In genomic region chr1:241310451-241310850, GRCh38 we compare ENCODE assay signal across 21 cellular contexts. TPM values are rescaled to one million over a fixed set of nuclear protein-coding genes. Genes with fewer than 3 reads are reported as not detected.
DNase-seq lines count a peak whose midpoint lies in the region; ATAC-seq and TF ChIP-seq lines count a peak whose summit lies in the region.
"Had no signal": no experiment of that assay in that cellular context is flagged by ENCODE, and none has a peak within 500 bp of the region (broad histone marks: within the 10 kb centered on the region; RNA-seq: fewer than 3 reads in every experiment).

No MANE protein-coding gene starts in this region.

- no peaks in the 10 kb centered on the region for H4K20me1 ChIP-seq in IMR-90 (ENCODE audit: insufficient read depth, low read length)
- no peaks in the 10 kb centered on the region for H4K20me1 ChIP-seq in SK-N-SH (ENCODE audit: insufficient read depth)

- H3K4me2 ChIP-seq in IMR-90 (ENCODE audit: low read depth, low read length) = no peak overlapping the region
- no peak overlapping the region for H3K4me2 ChIP-seq in SK-N-SH

- no peak overlapping the region for H3K56ac ChIP-seq in IMR-90 (ENCODE audit: extremely low read depth, insufficient read depth, low read length)

- H3K18ac ChIP-seq in IMR-90 (ENCODE audit: low read depth, low read length) = no peak overlapping the region

- POLR2A ChIA-PET in IMR-90 (lab: Charles Lee; ENCODE audit: unreplicated experiment) (no interaction called here), SK-N-SH (lab: Yijun Ruan, JAX) (no interaction called here)

- no peak overlapping the region for H3K14ac ChIP-seq in IMR-90 (replicated peaks; ENCODE audit: low read depth, low read length)

- no CpG with 5 or more reads among the region's 3 CpGs for WGBS in IMR-90 (ENCODE audit: extremely low coverage in 2 of 2, insufficient read length in 1 of 2), 2 experiments
- 41% methylated on average over 3 of the region's 3 CpGs for WGBS in SK-N-SH (ENCODE audit: low lambda C conversion rate)

- H3K9me3 ChIP-seq in IMR-90 (ENCODE audit: control insufficient read depth, insufficient read depth, low read length) = peaks cover 2% of the 10 kb centered on the region; the same call in 1 of the 2 replicates
- H3K9me3 ChIP-seq in mucosa of descending colon = no peaks in the 10 kb centered on the region
- H3K9me3 ChIP-seq in SK-N-SH = no peaks in the 10 kb centered on the region
- H3K9me3 ChIP-seq: SJCRH30 had no signal

- H4K5ac ChIP-seq in IMR-90 (ENCODE audit: low read depth, low read length) = no peak overlapping the region

- dilution Hi-C loops in IMR-90 (cut with HindIII; ENCODE audit: low sequenced_read_pairs, unreplicated experiment) = no loop called here

- CTCF ChIA-PET in IMR-90 (lab: Yijun Ruan, JAX) = no interaction called here
- CTCF ChIA-PET in SK-N-SH (lab: Yijun Ruan, JAX) = no interaction called here

- H3K4ac ChIP-seq in IMR-90 (ENCODE audit: low read depth, low read length) = no peak overlapping the region

- no peak overlapping the region for H4K8ac ChIP-seq in IMR-90 (ENCODE audit: low read depth in 2 of 2, low read length in 2 of 2)

- H2AK9ac ChIP-seq in IMR-90 (replicated peaks; ENCODE audit: low read depth, low read length, poor library complexity) = no peak overlapping the region

- H3K79me2 ChIP-seq in SK-N-SH (ENCODE audit: insufficient read depth) = no peaks in the 10 kb centered on the region

- H2BK20ac ChIP-seq in IMR-90 (ENCODE audit: low read depth, low read length) = no peak overlapping the region

- H4K91ac ChIP-seq in IMR-90 (ENCODE audit: insufficient read depth, low read depth, low read length) = no peak overlapping the region

- H2AFZ ChIP-seq in IMR-90 (replicated peaks; ENCODE audit: low read length, poor library complexity) (no peak overlapping the region), SK-N-SH (ENCODE audit: low read depth) (no peak overlapping the region)

- no peak for TF ChIP-seq CTCF in IMR-90 (conservative IDR thresholded peaks at IDR 0.05; ENCODE audit: low read depth, low read length)
- no peak for TF ChIP-seq CTCF in mucosa of descending colon (IDR thresholded peaks at IDR 0.05)
- TF ChIP-seq CTCF in SK-N-SH (IDR thresholded peaks at IDR 0.05) = no peak

- H3K36me3 ChIP-seq in IMR-90 (ENCODE audit: control insufficient read depth, insufficient read depth, low read length) (no peaks in the 10 kb centered on the region), mucosa of descending colon (ENCODE audit: low read depth) (no peaks in the 10 kb centered on the region), SK-N-SH (replicated peaks in 1 of 2; ENCODE audit: control insufficient read depth in 1 of 2, insufficient read depth in 2 of 2, low read length in 1 of 2) (no peaks in the 10 kb centered on the region)
- H3K36me3 ChIP-seq: gastroesophageal sphincter, SJCRH30 had no signal

- no peak overlapping the region for H2BK5ac ChIP-seq in IMR-90 (ENCODE audit: low read depth, low read length, poor library complexity, severe bottlenecking)

- TF ChIP-seq RAD21 in IMR-90 (IDR thresholded peaks at IDR 0.05; ENCODE audit: low read length) (no peak), SK-N-SH (IDR thresholded peaks at IDR 0.05; ENCODE audit: low read length) (no peak)

- no peak overlapping the region for H2BK120ac ChIP-seq in IMR-90 (ENCODE audit: low read depth, low read length)

- no peak for TF ChIP-seq EP300 in SK-N-SH (IDR thresholded peaks at IDR 0.05; ENCODE audit: borderline replicate concordance in 1 of 2, low read depth in 1 of 2, low read length in 1 of 2)

- H2AK5ac ChIP-seq in IMR-90 (ENCODE audit: low read depth, low read length) = no peak overlapping the region

- DNase-seq in ELR (ENCODE audit: low read depth) (peak; percentile 88), IMR-90 (peak; percentile 8), dermis blood vessel endothelial cell (peak; percentile 39), mucosa of descending colon (no peak), SK-N-SH (no peak), NCI-H82 treated with DMSO at 0.1 percent for 48 hours (lab: John Stamatoyannopoulos, UW; ENCODE audit: unreplicated experiment) (no peak)
- DNase-seq: activated CD8-positive, alpha-beta memory T cell treated with anti-CD3 and anti-CD28 coated beads, Interleukin-2, amount 50 U/mL, for 4 hours; activated effector memory CD4-positive, alpha-beta T cell treated with anti-CD3 and anti-CD28 coated beads, Interleukin-2, amount 50 U/mL, for 16 hours; amygdala; Calu3; effector memory CD8-positive, alpha-beta T cell; H7; Kasumi-1; NCI-H1694; occipital lobe; SJCRH30; T-helper 9 cell had no signal

- no peaks in the 10 kb centered on the region for H3K27me3 ChIP-seq in IMR-90 (ENCODE audit: control insufficient read depth, insufficient read depth, low read length)
- no peaks in the 10 kb centered on the region for H3K27me3 ChIP-seq in SK-N-SH (ENCODE audit: insufficient read depth)
- H3K27me3 ChIP-seq: gastroesophageal sphincter, SJCRH30 had no signal

- no peak overlapping the region for H3K23ac ChIP-seq in IMR-90 (ENCODE audit: low read depth, low read length)

- no peak for TF ChIP-seq POLR2A in IMR-90 (IDR thresholded peaks at IDR 0.05; ENCODE audit: low read depth, low read length)

- H3K9ac ChIP-seq in IMR-90 (ENCODE audit: low read depth, low read length) = no peak overlapping the region
- no peak overlapping the region for H3K9ac ChIP-seq in SK-N-SH

- no peaks in the 10 kb centered on the region for H3F3A ChIP-seq in SK-N-SH (replicated peaks; ENCODE audit: insufficient read depth)

- ATAC-seq in IMR-90 (ENCODE audit: low read depth) (no peak), mucosa of descending colon (peak; percentile 22), GM21717 (IDR thresholded peaks at IDR 0.05; ENCODE audit: unreplicated experiment) (no peak), HG03097 (IDR thresholded peaks at IDR 0.05; ENCODE audit: low FRiP score, unreplicated experiment) (no peak)
- ATAC-seq: effector memory CD8-positive, alpha-beta T cell; gastroesophageal sphincter; sciatic nerve had no signal

- intact Hi-C loops in IMR-90 (cut with micrococcal nuclease) (no loop called here), mucosa of descending colon (cut with DNase I, micrococcal nuclease) (no loop called here)

- H3K79me1 ChIP-seq in IMR-90 (ENCODE audit: low read depth in 1 of 2, low read length in 2 of 2) = no peaks in the 10 kb centered on the region

- no peaks in the 10 kb centered on the region for H3K4me1 ChIP-seq in IMR-90 (ENCODE audit: control insufficient read depth, insufficient read depth, low read length)
- H3K4me1 ChIP-seq in mucosa of descending colon (ENCODE audit: low read depth) = no peaks in the 10 kb centered on the region
- no peaks in the 10 kb centered on the region; a peak in 1 of 4 replicates for H3K4me1 ChIP-seq in SK-N-SH (ENCODE audit: control insufficient read depth in 1 of 2, insufficient read depth in 2 of 2, low read depth in 1 of 2, low read length in 1 of 2)
- H3K4me1 ChIP-seq: gastroesophageal sphincter, SJCRH30 had no signal

- no peaks in the 10 kb centered on the region for H3K9me1 ChIP-seq in IMR-90 (ENCODE audit: insufficient read depth, low read length)

- no peaks in the 10 kb centered on the region for H3K9me2 ChIP-seq in SK-N-SH

- no TSS peak for BruUV-seq in IMR-90 (replicated peaks; lab: Mats Ljungman, UMichigan)

- in situ Hi-C loops in IMR-90 (cut with MboI; ENCODE audit: low sequenced_read_pairs) = no loop called here

- H3K4me3 ChIP-seq in IMR-90 (ENCODE audit: insufficient read depth, low read depth, low read length) (no peak overlapping the region), mucosa of descending colon (no peak overlapping the region), SK-N-SH (ENCODE audit: low read depth in 2 of 2, low read length in 1 of 2) (no peak overlapping the region)
- H3K4me3 ChIP-seq: gastroesophageal sphincter, SJCRH30 had no signal

- no peak overlapping the region for H3K27ac ChIP-seq in IMR-90 (ENCODE audit: insufficient read depth, low read length)
- H3K27ac ChIP-seq in SK-N-SH (ENCODE audit: low read depth in 2 of 2, low read length in 1 of 2) = no peak overlapping the region
- H3K27ac ChIP-seq: gastroesophageal sphincter, SJCRH30 had no signal

- no peak overlapping the region for H2BK15ac ChIP-seq in IMR-90 (ENCODE audit: low read depth, low read length)

TF ChIP-seq in IMR-90, 13 proteins besides CTCF, POLR2A, EP300 and RAD21 (continues in another document):
- no peak for TF ChIP-seq CEBPB (IDR thresholded peaks at IDR 0.05; ENCODE audit: low read depth, low read length)
- no peak for TF ChIP-seq SMC3 (IDR thresholded peaks at IDR 0.05; ENCODE audit: low read depth, low read length)
- TF ChIP-seq NFE2L2 (IDR thresholded peaks at IDR 0.05; ENCODE audit: low read depth, low read length) = no peak
- TF ChIP-seq USF2 (IDR thresholded peaks at IDR 0.05; ENCODE audit: low read depth, low read length) = no peak
- TF ChIP-seq CHD1 (IDR thresholded peaks at IDR 0.05; ENCODE audit: low read depth, low read length) = no peak

TF ChIP-seq in SK-N-SH, 30 proteins besides CTCF, POLR2A, EP300 and RAD21 (continues in another document):
- TF ChIP-seq FOXM1 (IDR thresholded peaks at IDR 0.05; ENCODE audit: low read depth) (no peak), RFX5 (IDR thresholded peaks at IDR 0.05; ENCODE audit: low read length) (no peak), YY1 (IDR thresholded peaks at IDR 0.05; ENCODE audit: low read depth) (no peak)
- TF ChIP-seq, protein P1, sequence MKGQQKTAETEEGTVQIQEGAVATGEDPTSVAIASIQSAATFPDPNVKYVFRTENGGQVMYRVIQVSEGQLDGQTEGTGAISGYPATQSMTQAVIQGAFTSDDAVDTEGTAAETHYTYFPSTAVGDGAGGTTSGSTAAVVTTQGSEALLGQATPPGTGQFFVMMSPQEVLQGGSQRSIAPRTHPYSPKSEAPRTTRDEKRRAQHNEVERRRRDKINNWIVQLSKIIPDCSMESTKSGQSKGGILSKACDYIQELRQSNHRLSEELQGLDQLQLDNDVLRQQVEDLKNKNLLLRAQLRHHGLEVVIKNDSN (IDR thresholded peaks at IDR 0.05; ENCODE audit: borderline replicate concordance, low read depth) = no peak

RNA-seq across cellular contexts. Expression of gene RGS7, which starts 46.6 kb away (rescaled TPM):
- 0.72 and 0.83 TPM in 2 replicates for total RNA-seq in IMR-90 (2012; rRNA removed)
- 0.47 and 0.58 TPM in 2 replicates for polyA plus RNA-seq in IMR-90 (2012; rRNA removed)
- polyA plus RNA-seq in IMR-90 (2012; cell fraction: cytosol; rRNA removed) = 0.10 and 0.14 TPM in 2 replicates
- 0.14 and 0.32 TPM in 2 replicates for polyA plus RNA-seq in IMR-90 (2012; cell fraction: nucleus; rRNA removed; ENCODE audit: low replicate concordance)
- total RNA-seq in dermis blood vessel endothelial cell = under 0.01 and 0.23 TPM in 2 replicates
- total RNA-seq in mucosa of descending colon = under 1 TPM in 1 of 3 donors, not detected in 2; 0.51 TPM
- polyA plus RNA-seq in SK-N-SH (2012; rRNA removed) = 0.36 and 0.60 TPM in 2 replicates
- 0.69 and 0.95 TPM in 2 replicates for polyA plus RNA-seq in SK-N-SH (2012; cell fraction: cytosol; rRNA removed)
- 0.16 and 0.21 TPM in 2 replicates for polyA plus RNA-seq in SK-N-SH (2012; cell fraction: nucleus; rRNA removed)

Comparison
In these comparisons a context has a peak if more than half of its experiments do, and no peak if none do; other contexts are left out.
1. DNase-seq: peak in ELR (single experiment), IMR-90 (single experiment) and dermis blood vessel endothelial cell (single experiment); none in mucosa of descending colon (0 of 3), SK-N-SH (single experiment) and NCI-H82 treated with DMSO at 0.1 percent for 48 hours (single experiment).